ENCODE assay signal across 23 cellular contexts in genomic region chr17:73412914-73413313, GRCh38.
"Had no signal": no experiment of that assay in that cellular context is flagged by ENCODE, and none has a peak within 500 bp of the region (broad histone marks: within the 10 kb centered on the region; RNA-seq: fewer than 3 reads in every experiment).

No MANE protein-coding gene starts in this region.

- H3K27ac ChIP-seq: body of pancreas, colonic mucosa, epithelial cell of prostate had no signal

- H3K36me3 ChIP-seq: colonic mucosa had no signal

- H3K27me3 ChIP-seq: body of pancreas, colonic mucosa had no signal

- H3K9me3 ChIP-seq: body of pancreas, colonic mucosa had no signal

- ATAC-seq: activated CD4-positive, alpha-beta T cell treated with anti-CD3 and anti-CD28 coated beads for 36 hours; activated CD8-positive, alpha-beta memory T cell treated with anti-CD3 and anti-CD28 coated beads, Interleukin-2, amount 10 ng/mL, durations not matched to agents 7 days and 5 days; activated CD8-positive, alpha-beta T cell treated with anti-CD3 and anti-CD28 coated beads, Interleukin-2, amount 10 ng/mL, durations not matched to agents 7 days and 5 days; body of pancreas had no signal

- DNase-seq: activated CD4-positive, alpha-beta memory T cell treated with anti-CD3 and anti-CD28 coated beads for 36 hours; activated CD4-positive, alpha-beta T cell treated with anti-CD3 and anti-CD28 coated beads for 36 hours; activated CD4-positive, alpha-beta T cell treated with anti-CD3 and anti-CD28 coated beads, Interleukin-2, amount 10 ng/mL, durations not matched to agents 24 days and 14 days; activated CD4-positive, CD25-positive, alpha-beta regulatory T cell; activated CD4-positive, CD25-positive, alpha-beta regulatory T cell treated with anti-CD3 and anti-CD28 coated beads, Interleukin-2, amount 50 U/mL, for 72 hours; activated CD8-positive, alpha-beta memory T cell treated with anti-CD3 and anti-CD28 coated beads, Interleukin-2, amount 10 ng/mL, durations not matched to agents 7 days and 5 days; activated CD8-positive, alpha-beta memory T cell treated with anti-CD3 and anti-CD28 coated beads, Interleukin-2, amount 50 U/mL, for 4 hours; activated CD8-positive, alpha-beta T cell treated with anti-CD3 and anti-CD28 coated beads, Interleukin-2, amount 10 ng/mL, durations not matched to agents 7 days and 5 days; activated effector memory CD4-positive, alpha-beta T cell treated with anti-CD3 and anti-CD28 coated beads, Interleukin-2, amount 50 U/mL, for 16 hours; activated naive CD4-positive, alpha-beta T cell; activated naive CD4-positive, alpha-beta T cell treated with anti-CD3 and anti-CD28 coated beads, Interleukin-2, amount 50 U/mL, for 16 hours; activated T-cell treated with anti-CD3 and anti-CD28 coated beads, Interleukin-2, amount 50 U/mL, for 1 hour; activated T-cell treated with anti-CD3 and anti-CD28 coated beads, Interleukin-2, amount 50 U/mL, for 48 hours; amniotic stem cell; anterior cingulate cortex; body of pancreas; caudate nucleus; colonic mucosa; effector CD8-positive, alpha-beta T cell; foreskin fibroblast; head of caudate nucleus; T-helper 2 cell had no signal

- H3K4me1 ChIP-seq: body of pancreas, colonic mucosa had no signal

- H3K4me3 ChIP-seq: body of pancreas, colonic mucosa had no signal
